34 cellular contexts compared by ENCODE assay signal in the genomic region with DNA sequence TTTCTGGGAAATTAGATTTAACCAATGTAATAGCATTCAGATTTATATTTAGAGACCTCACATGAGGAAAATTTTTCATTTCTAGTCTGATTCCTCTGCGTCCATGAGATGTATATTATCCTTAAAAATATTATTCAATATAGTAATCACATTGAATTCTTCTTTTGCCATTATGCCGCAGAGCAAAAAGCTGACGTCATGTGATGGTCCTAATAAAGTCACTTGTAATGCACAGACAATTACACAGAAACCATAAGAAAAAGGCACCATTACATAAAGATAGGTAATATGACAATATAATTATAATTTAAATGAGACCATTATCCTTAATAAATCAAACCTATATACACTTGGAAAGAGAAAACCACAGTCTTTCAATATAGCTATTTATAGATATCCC.
"Had no signal": no experiment of that assay in that cellular context is flagged by ENCODE, and none has a peak within 500 bp of the region (broad histone marks: within the 10 kb centered on the region; RNA-seq: fewer than 3 reads in every experiment).

No MANE protein-coding gene starts in this region.

- H3K27ac ChIP-seq: adrenal gland, ascending aorta, body of pancreas, brain microvascular endothelial cell, breast epithelium, cardiac muscle cell had no signal

- FAIRE-seq: astrocyte, bronchial epithelial cell had no signal

- H3K27me3 ChIP-seq: adrenal gland, ascending aorta, body of pancreas, brain microvascular endothelial cell, breast epithelium, cardiac muscle cell had no signal

- H3K9me3 ChIP-seq: adrenal gland, ascending aorta, body of pancreas, breast epithelium had no signal

- H3K36me3 ChIP-seq: adrenal gland, ascending aorta, brain microvascular endothelial cell, breast epithelium, cardiac muscle cell had no signal

- H3K4me1 ChIP-seq: adrenal gland, ascending aorta, body of pancreas, breast epithelium had no signal

- H3K4me3 ChIP-seq: adrenal gland, ascending aorta, body of pancreas, breast epithelium, cardiac muscle cell had no signal

- DNase-seq: activated effector memory CD4-positive, alpha-beta T cell treated with anti-CD3 and anti-CD28 coated beads, Interleukin-2, amount 50 U/mL, for 16 hours; activated effector memory CD4-positive, alpha-beta T cell treated with Interleukin-2 at 50 U/mL for 16 hours; activated gamma-delta T cell; activated gamma-delta T cell treated with Interleukin-2 at 50 U/mL for 16 hours; activated naive CD4-positive, alpha-beta T cell; activated naive CD4-positive, alpha-beta T cell treated with anti-CD3 and anti-CD28 coated beads for 36 hours; activated naive CD4-positive, alpha-beta T cell treated with anti-CD3 and anti-CD28 coated beads, Interleukin-2, amount 10 ng/mL, durations not matched to agents 7 days and 5 days; activated naive CD4-positive, alpha-beta T cell treated with anti-CD3 and anti-CD28 coated beads, Interleukin-2, amount 50 U/mL, for 16 hours; activated naive CD4-positive, alpha-beta T cell treated with Interleukin-2 at 50 U/mL for 16 hours; activated naive CD8-positive, alpha-beta T cell treated with anti-CD3 and anti-CD28 coated beads for 36 hours; activated naive CD8-positive, alpha-beta T cell treated with anti-CD3 and anti-CD28 coated beads, Interleukin-2, amount 10 ng/mL, durations not matched to agents 7 days and 5 days; activated naive CD8-positive, alpha-beta T cell treated with anti-CD3 and anti-CD28 coated beads, Interleukin-2, amount 50 U/mL, for 24 hours; activated T-cell treated with anti-CD3 and anti-CD28 coated beads, Interleukin-2, amount 50 U/mL, for 1 hour; activated T-cell treated with anti-CD3 and anti-CD28 coated beads, Interleukin-2, amount 50 U/mL, for 24 hours; activated T-cell treated with anti-CD3 and anti-CD28 coated beads, Interleukin-2, amount 50 U/mL, for 4 hours; activated T-cell treated with anti-CD3 and anti-CD28 coated beads, Interleukin-2, amount 50 U/mL, for 48 hours; activated T-cell treated with anti-CD3 and anti-CD28 coated beads, Interleukin-2, amount 50 U/mL, for 72 hours; adrenal gland; amniotic stem cell; amygdala; anterior cingulate cortex; aorta; body of pancreas; brain microvascular endothelial cell; caudate nucleus; central memory CD4-positive, alpha-beta T cell; cerebellar nuclear complex had no signal

- ATAC-seq: activated naive CD4-positive, alpha-beta T cell treated with anti-CD3 and anti-CD28 coated beads, Interleukin-2, amount 50 U/mL, for 72 hours; activated naive CD8-positive, alpha-beta T cell treated with anti-CD3 and anti-CD28 coated beads, Interleukin-2, amount 50 U/mL, for 24 hours; activated T-cell treated with anti-CD3 and anti-CD28 coated beads, Interleukin-2, amount 50 U/mL, for 4 hours; activated T-cell treated with anti-CD3 and anti-CD28 coated beads, Interleukin-2, amount 50 U/mL, for 72 hours; activated T-helper 17 cell treated with anti-CD3 and anti-CD28 coated beads, Interleukin-2, amount 50 U/mL, for 72 hours; body of pancreas had no signal
